ENCODE assay signal across 14 cellular contexts in the genomic region with DNA sequence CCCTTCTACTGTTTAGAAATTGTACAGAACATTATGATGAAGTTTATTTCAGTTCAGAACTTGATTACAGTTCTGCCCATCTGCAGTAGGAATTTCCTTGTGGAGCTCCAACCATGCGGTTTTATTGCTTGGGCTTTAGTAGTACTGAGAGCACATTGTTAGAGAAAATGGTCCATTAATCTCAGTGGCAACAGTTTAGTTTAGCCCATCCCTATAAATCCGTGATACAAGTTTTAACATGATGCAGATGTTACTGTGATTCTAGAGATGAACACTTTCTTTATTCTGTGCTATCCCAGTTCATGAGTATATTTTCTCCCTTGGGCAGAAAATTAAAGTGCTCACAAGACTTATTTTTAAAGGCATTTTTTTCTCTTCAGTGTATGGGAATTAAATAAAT.
DNase-seq lines count a peak whose midpoint lies in the region; ATAC-seq and TF ChIP-seq lines count a peak whose summit lies in the region.
"Had no signal": no experiment of that assay in that cellular context is flagged by ENCODE, and none has a peak within 500 bp of the region (broad histone marks: within the 10 kb centered on the region; RNA-seq: fewer than 3 reads in every experiment).

No MANE protein-coding gene starts in this region.

- no peak for TF ChIP-seq POLR2A in breast epithelium (IDR thresholded peaks at IDR 0.05)

- H3K4me1 ChIP-seq in mammary epithelial cell (ENCODE audit: insufficient read depth, low read length) = no peaks in the 10 kb centered on the region
- no peaks in the 10 kb centered on the region for H3K4me1 ChIP-seq in breast epithelium
- no peaks in the 10 kb centered on the region for H3K4me1 ChIP-seq in mucosa of descending colon (ENCODE audit: low read depth)
- H3K4me1 ChIP-seq: A549, BLaER1 had no signal

- in situ Hi-C loops in mammary epithelial cell (cut with MboI; ENCODE audit: low sequenced_read_pairs in 2 of 2) = no loop called here

- no peaks in the 10 kb centered on the region for H3K79me2 ChIP-seq in mammary epithelial cell (ENCODE audit: insufficient read depth, low read length)

- no peaks in the 10 kb centered on the region for H4K20me1 ChIP-seq in mammary epithelial cell (ENCODE audit: insufficient read depth, low read length)
- H4K20me1 ChIP-seq: BLaER1 had no signal

- H3K27me3 ChIP-seq in mammary epithelial cell (ENCODE audit: insufficient read depth, low read length) = no peaks in the 10 kb centered on the region
- no peaks in the 10 kb centered on the region for H3K27me3 ChIP-seq in breast epithelium
- H3K27me3 ChIP-seq: BLaER1 had no signal

- peak; percentile 31 for ATAC-seq in mucosa of descending colon
- peak; percentile 87 for ATAC-seq in sciatic nerve
- no peak for ATAC-seq in HG03280 (IDR thresholded peaks at IDR 0.05; ENCODE audit: unreplicated experiment)
- ATAC-seq in GM19351 (IDR thresholded peaks at IDR 0.05; ENCODE audit: unreplicated experiment) = no peak
- ATAC-seq: A549 had no signal

- no peak overlapping the region for H3K4me3 ChIP-seq in mammary epithelial cell (replicated peaks in 1 of 3; ENCODE audit: insufficient read depth in 1 of 3, low read depth in 2 of 3, low read length in 3 of 3)
- no peak overlapping the region for H3K4me3 ChIP-seq in breast epithelium
- no peak overlapping the region for H3K4me3 ChIP-seq in mucosa of descending colon
- H3K4me3 ChIP-seq: A549, BLaER1 had no signal

- CTCF ChIA-PET in mammary epithelial cell (lab: Charles Lee; ENCODE audit: low non-redundant PET) = no interaction called here

- TF ChIP-seq CTCF in mammary epithelial cell (conservative IDR thresholded peaks at IDR 0.05 in 1 of 2, IDR thresholded peaks at IDR 0.05 in 1 of 2; ENCODE audit: extremely low read depth in 1 of 2, insufficient read depth in 1 of 2, low read depth in 1 of 2, low read length in 2 of 2) = no peak
- no peak for TF ChIP-seq CTCF in breast epithelium (IDR thresholded peaks at IDR 0.05)
- no peak for TF ChIP-seq CTCF in mucosa of descending colon (IDR thresholded peaks at IDR 0.05)

- BruUV-seq in mammary epithelial cell (replicated peaks; lab: Mats Ljungman, UMichigan) = no TSS peak

- DNase-seq in mammary epithelial cell = peak; percentile 60
- DNase-seq in breast epithelium (ENCODE audit: low spot score in 2 of 2) = no peak
- no peak for DNase-seq in mucosa of descending colon
- DNase-seq in sciatic nerve (ENCODE audit: low spot score) = no peak
- no peak for DNase-seq in central memory CD4-positive, alpha-beta T cell
- DNase-seq: CD4-positive, alpha-beta memory T cell; DMS79 treated with DMSO at 0.1 percent for 48 hours; GF-D8; H9 had no signal

- intact Hi-C loops in mammary epithelial cell (cut with micrococcal nuclease) = no loop called here
- intact Hi-C loops in breast epithelium (cut with DNase I; ENCODE audit: low total_unique reads) = no loop called here
- intact Hi-C loops in mucosa of descending colon (cut with DNase I, micrococcal nuclease) = no loop called here
- intact Hi-C loops in sciatic nerve (cut with DNase I) = no loop called here

- H2AFZ ChIP-seq in mammary epithelial cell (ENCODE audit: low read depth, low read length) = no peak overlapping the region

- WGBS in mammary epithelial cell (ENCODE audit: low coverage, missing lambda C conversion rate) = 0% methylated on average over 2 of the region's 2 CpGs

- H3K36me3 ChIP-seq in mammary epithelial cell (ENCODE audit: insufficient read depth, low read length) = no peaks in the 10 kb centered on the region
- H3K36me3 ChIP-seq in breast epithelium = no peaks in the 10 kb centered on the region
- H3K36me3 ChIP-seq in mucosa of descending colon (ENCODE audit: low read depth) = no peaks in the 10 kb centered on the region
- H3K36me3 ChIP-seq: BLaER1 had no signal

- no peak overlapping the region for H3K4me2 ChIP-seq in mammary epithelial cell (ENCODE audit: insufficient read depth, low read depth, low read length)
- H3K4me2 ChIP-seq: A549, BLaER1 had no signal

- H3K9me3 ChIP-seq in mammary epithelial cell (replicated peaks; ENCODE audit: insufficient read depth, low read length) (no peaks in the 10 kb centered on the region), breast epithelium (no peaks in the 10 kb centered on the region), mucosa of descending colon (no peaks in the 10 kb centered on the region)
- H3K9me3 ChIP-seq: A549, BLaER1 had no signal

- H3K27ac ChIP-seq in mammary epithelial cell (ENCODE audit: insufficient read depth, low read depth, low read length) (no peak overlapping the region), breast epithelium (no peak overlapping the region)
- H3K27ac ChIP-seq: 22Rv1, A549, BLaER1 had no signal

- H3K9ac ChIP-seq in mammary epithelial cell (ENCODE audit: insufficient read depth, low read length) = no peak overlapping the region
- H3K9ac ChIP-seq: BLaER1 had no signal

- dilution Hi-C loops in mammary epithelial cell (cut with HindIII; ENCODE audit: low sequenced_read_pairs) = no loop called here

Comparison
In these comparisons a context has a peak if more than half of its experiments do, and no peak if none do; other contexts are left out.
1. ATAC-seq: peak in mucosa of descending colon (single experiment) and sciatic nerve (single experiment); none in HG03280 (single experiment) and GM19351 (single experiment).